8 cellular contexts compared by ENCODE assay signal in genomic region chr19:54448037-54448773, GRCh38. TPM values are rescaled to one million over a fixed set of nuclear protein-coding genes. Genes with fewer than 3 reads are reported as not detected.
DNase-seq lines count a peak whose midpoint lies in the region; ATAC-seq lines count a peak whose summit lies in the region.

No MANE protein-coding gene starts in this region.

- peaks cover 36 to 38% of the 10 kb centered on the region in 2 donors for H3K4me1 Mint-ChIP-seq in effector memory CD8-positive, alpha-beta T cell (ENCODE audit: low read depth in 2 of 2)
- peaks cover 37% of the 10 kb centered on the region for H3K4me1 Mint-ChIP-seq in stimulated activated effector memory CD8-positive, alpha-beta T cell treated with anti-CD3 and anti-CD28 coated beads, Interleukin-12 subunit alpha, Interleukin-12 subunit beta, amount 100 ng/mL, for 72 hours

- ATAC-seq in effector memory CD8-positive, alpha-beta T cell (replicated peaks), result peak; percentile 9
- peak; percentile 19 for ATAC-seq in stimulated activated effector memory CD8-positive, alpha-beta T cell treated with anti-CD3 and anti-CD28 coated beads, Interleukin-12 subunit alpha, Interleukin-12 subunit beta, amount 100 ng/mL, for 72 hours
- no peak for ATAC-seq in HG02973 (IDR thresholded peaks at IDR 0.05; ENCODE audit: unreplicated experiment)

- DNase-seq in NCI-H510A treated with DMSO at 0.1 percent for 48 hours (lab: John Stamatoyannopoulos, UW), result peak; percentile 61
- DNase-seq in NCI-H510A (lab: John Stamatoyannopoulos, UW), result no peak
- DNase-seq in Kasumi-1 (lab: John Stamatoyannopoulos, UW), result peak; percentile 37 to 44
- peak; percentile 53 for DNase-seq in activated CD4-positive, CD25-positive, alpha-beta regulatory T cell treated with anti-CD3 and anti-CD28 coated beads, Interleukin-2, amount 50 U/mL, for 72 hours
- no peak for DNase-seq in effector memory CD8-positive, alpha-beta T cell
- DNase-seq in lung microvascular endothelial cell (ENCODE audit: low read depth in 2 of 2), result peak; percentile 61 to 89
- DNase-seq in stimulated activated effector memory CD8-positive, alpha-beta T cell treated with anti-CD3 and anti-CD28 coated beads, Interleukin-12 subunit alpha, Interleukin-12 subunit beta, amount 100 ng/mL, for 72 hours (ENCODE audit: low spot score in 2 of 2), result peak in 1 of 2 donors; percentile 75

- peak overlapping the region; percentile 95 to 99 for H3K27ac Mint-ChIP-seq in effector memory CD8-positive, alpha-beta T cell
- H3K27ac Mint-ChIP-seq in stimulated activated effector memory CD8-positive, alpha-beta T cell treated with anti-CD3 and anti-CD28 coated beads, Interleukin-12 subunit alpha, Interleukin-12 subunit beta, amount 100 ng/mL, for 72 hours, result peak overlapping the region; percentile 98

- H3K36me3 Mint-ChIP-seq in effector memory CD8-positive, alpha-beta T cell (ENCODE audit: insufficient read depth), result peaks cover 57% of the 10 kb centered on the region
- H3K36me3 Mint-ChIP-seq in stimulated activated effector memory CD8-positive, alpha-beta T cell treated with anti-CD3 and anti-CD28 coated beads, Interleukin-12 subunit alpha, Interleukin-12 subunit beta, amount 100 ng/mL, for 72 hours, result peaks cover 81% of the 10 kb centered on the region

- H3K27me3 Mint-ChIP-seq in effector memory CD8-positive, alpha-beta T cell, result no peaks in the 10 kb centered on the region

- peak overlapping the region; percentile 96 to 97 for H3K4me3 Mint-ChIP-seq in effector memory CD8-positive, alpha-beta T cell
- peak overlapping the region; percentile 98 for H3K4me3 Mint-ChIP-seq in stimulated activated effector memory CD8-positive, alpha-beta T cell treated with anti-CD3 and anti-CD28 coated beads, Interleukin-12 subunit alpha, Interleukin-12 subunit beta, amount 100 ng/mL, for 72 hours

- H3K9me3 Mint-ChIP-seq in effector memory CD8-positive, alpha-beta T cell, result no peaks in the 10 kb centered on the region
- H3K9me3 Mint-ChIP-seq in stimulated activated effector memory CD8-positive, alpha-beta T cell treated with anti-CD3 and anti-CD28 coated beads, Interleukin-12 subunit alpha, Interleukin-12 subunit beta, amount 100 ng/mL, for 72 hours, result no peaks in the 10 kb centered on the region

RNA-seq across cellular contexts. Expression of gene LENG8, which starts 0.8 kb away (rescaled TPM):
- total RNA-seq in lung microvascular endothelial cell, result 12.6 and 21.8 TPM in 2 replicates

RNA-seq across cellular contexts. Expression of gene LENG9, which starts 15.4 kb away (rescaled TPM):
- total RNA-seq in lung microvascular endothelial cell, result 3.3 and 5.0 TPM in 2 replicates

RNA-seq across cellular contexts. Expression of gene CDC42EP5, which starts 24.9 kb away (rescaled TPM):
- total RNA-seq in lung microvascular endothelial cell, result 53.2 and 124 TPM in 2 replicates

RNA-seq across cellular contexts. Expression of gene TTYH1, which starts 32.9 kb away (rescaled TPM):
- total RNA-seq in lung microvascular endothelial cell, result not detected in 2 replicates

RNA-seq across cellular contexts. Expression of gene LAIR2, which starts 54.4 kb away (rescaled TPM):
- not detected in 2 replicates for total RNA-seq in lung microvascular endothelial cell

Comparison
In these comparisons a context has a peak if more than half of its experiments do, and no peak if none do; other contexts are left out.
1. DNase-seq: peak in NCI-H510A treated with DMSO at 0.1 percent for 48 hours (single experiment), Kasumi-1 (2 of 2), activated CD4-positive, CD25-positive, alpha-beta regulatory T cell treated with anti-CD3 and anti-CD28 coated beads, Interleukin-2, amount 50 U/mL, for 72 hours (single experiment) and lung microvascular endothelial cell (2 of 2); none in NCI-H510A (single experiment) and effector memory CD8-positive, alpha-beta T cell (0 of 3).